30 cellular contexts compared by ENCODE assay signal in genomic region chr13:108376308-108376707, GRCh38.
"Had no signal": no experiment of that assay in that cellular context is flagged by ENCODE, and none has a peak within 500 bp of the region (broad histone marks: within the 10 kb centered on the region; RNA-seq: fewer than 3 reads in every experiment).

No MANE protein-coding gene starts in this region.

- H3K4me1 Mint-ChIP-seq: activated B cell treated with CpG ODN at 0.5 μM for 24 hours; activated CD4-positive, alpha-beta memory T cell treated with anti-CD3 and anti-CD28 coated beads, Interleukin-2, amount 10 ng/mL, durations not matched to agents 7 days and 5 days; activated CD4-positive, alpha-beta T cell treated with anti-CD3 and anti-CD28 coated beads, Interleukin-2, amount 10 ng/mL, durations not matched to agents 7 days and 5 days; activated CD8-positive, alpha-beta memory T cell treated with anti-CD3 and anti-CD28 coated beads, Interleukin-2, amount 10 ng/mL, durations not matched to agents 7 days and 5 days; activated naive CD4-positive, alpha-beta T cell treated with anti-CD3 and anti-CD28 coated beads, Interleukin-2, amount 10 ng/mL, durations not matched to agents 7 days and 5 days; activated naive CD4-positive, alpha-beta T cell treated with anti-CD3 and anti-CD28 coated beads, Interleukin-2, amount 50 U/mL, for 24 hours; brain; central memory CD8-positive, alpha-beta T cell had no signal

- H3K36me3 Mint-ChIP-seq: activated CD8-positive, alpha-beta memory T cell treated with anti-CD3 and anti-CD28 coated beads, Interleukin-2, amount 10 ng/mL, durations not matched to agents 7 days and 5 days; activated naive CD4-positive, alpha-beta T cell treated with anti-CD3 and anti-CD28 coated beads, Interleukin-2, amount 10 ng/mL, durations not matched to agents 7 days and 5 days; activated naive CD4-positive, alpha-beta T cell treated with anti-CD3 and anti-CD28 coated beads, Interleukin-2, amount 50 U/mL, for 24 hours; activated naive CD8-positive, alpha-beta T cell; brain had no signal

- DNase-seq: activated B cell treated with CpG ODN at 0.5 μM for 24 hours; activated CD4-positive, alpha-beta memory T cell treated with anti-CD3 and anti-CD28 coated beads, Interleukin-2, amount 10 ng/mL, durations not matched to agents 7 days and 5 days; activated CD4-positive, alpha-beta T cell treated with anti-CD3 and anti-CD28 coated beads for 48 hours; activated CD4-positive, alpha-beta T cell treated with anti-CD3 and anti-CD28 coated beads, Interleukin-2, amount 10 ng/mL, durations not matched to agents 7 days and 5 days; activated CD4-positive, alpha-beta T cell treated with anti-CD3 and anti-CD28 coated beads, Interleukin-2, amount 50 U/mL, for 48 hours; activated CD4-positive, CD25-positive, alpha-beta regulatory T cell treated with anti-CD3 and anti-CD28 coated beads, Interleukin-2, amount 50 U/mL, for 72 hours; activated CD8-positive, alpha-beta memory T cell treated with anti-CD3 and anti-CD28 coated beads for 24 hours; activated CD8-positive, alpha-beta memory T cell treated with anti-CD3 and anti-CD28 coated beads, Interleukin-2, amount 10 ng/mL, durations not matched to agents 7 days and 5 days; activated CD8-positive, alpha-beta memory T cell treated with anti-CD3 and anti-CD28 coated beads, Interleukin-2, amount 50 U/mL, for 48 hours; activated CD8-positive, alpha-beta T cell treated with anti-CD3 and anti-CD28 coated beads, Interleukin-2, amount 10 ng/mL, durations not matched to agents 7 days and 5 days; activated effector memory CD4-positive, alpha-beta T cell treated with Interleukin-2 at 50 U/mL for 16 hours; activated gamma-delta T cell; activated naive CD4-positive, alpha-beta T cell treated with anti-CD3 and anti-CD28 coated beads, Interleukin-2, amount 10 ng/mL, durations not matched to agents 7 days and 5 days; activated naive CD4-positive, alpha-beta T cell treated with Interleukin-2 at 50 U/mL for 16 hours; activated T-cell treated with anti-CD3 and anti-CD28 coated beads, Interleukin-2, amount 50 U/mL, for 24 hours; activated T-cell treated with anti-CD3 and anti-CD28 coated beads, Interleukin-2, amount 50 U/mL, for 48 hours; amygdala; anterior cingulate cortex; caudate nucleus; cerebellar nuclear complex; T-helper 1 cell; T-helper 2 cell; T-helper 9 cell had no signal

- H3K27me3 Mint-ChIP-seq: activated B cell treated with CpG ODN at 0.5 μM for 24 hours; activated CD4-positive, alpha-beta memory T cell treated with anti-CD3 and anti-CD28 coated beads, Interleukin-2, amount 10 ng/mL, durations not matched to agents 7 days and 5 days; activated CD4-positive, alpha-beta T cell treated with anti-CD3 and anti-CD28 coated beads, Interleukin-2, amount 10 ng/mL, durations not matched to agents 7 days and 5 days; activated CD8-positive, alpha-beta memory T cell treated with anti-CD3 and anti-CD28 coated beads, Interleukin-2, amount 10 ng/mL, durations not matched to agents 7 days and 5 days; activated naive CD4-positive, alpha-beta T cell treated with anti-CD3 and anti-CD28 coated beads, Interleukin-2, amount 10 ng/mL, durations not matched to agents 7 days and 5 days; activated naive CD4-positive, alpha-beta T cell treated with anti-CD3 and anti-CD28 coated beads, Interleukin-2, amount 50 U/mL, for 24 hours; activated T-cell treated with anti-CD3 and anti-CD28 coated beads, Interleukin-2, amount 50 U/mL, for 24 hours; brain; central memory CD8-positive, alpha-beta T cell had no signal

- H3K27ac Mint-ChIP-seq: activated B cell treated with CpG ODN at 0.5 μM for 24 hours; activated CD4-positive, alpha-beta memory T cell treated with anti-CD3 and anti-CD28 coated beads, Interleukin-2, amount 10 ng/mL, durations not matched to agents 7 days and 5 days; activated CD4-positive, alpha-beta T cell treated with anti-CD3 and anti-CD28 coated beads, Interleukin-2, amount 10 ng/mL, durations not matched to agents 7 days and 5 days; activated CD8-positive, alpha-beta memory T cell treated with anti-CD3 and anti-CD28 coated beads, Interleukin-2, amount 10 ng/mL, durations not matched to agents 7 days and 5 days; activated CD8-positive, alpha-beta T cell treated with anti-CD3 and anti-CD28 coated beads, Interleukin-2, amount 10 ng/mL, durations not matched to agents 7 days and 5 days; activated naive CD4-positive, alpha-beta T cell treated with anti-CD3 and anti-CD28 coated beads, Interleukin-2, amount 10 ng/mL, durations not matched to agents 7 days and 5 days; activated naive CD4-positive, alpha-beta T cell treated with anti-CD3 and anti-CD28 coated beads, Interleukin-2, amount 50 U/mL, for 24 hours; activated naive CD8-positive, alpha-beta T cell; activated T-cell treated with anti-CD3 and anti-CD28 coated beads, Interleukin-2, amount 50 U/mL, for 24 hours; activated T-helper 2 cell treated with anti-CD3 and anti-CD28 coated beads, Interferon-gamma antibody, Interleukin-2, Interleukin-4, amounts not matched to agents 10 μg/mL and 5 μg/mL and 100 μg/mL, durations not matched to agents 14 hours and 24 hours and 36 hours; brain; T-helper 1 cell treated with Interleukin-12 subunit alpha and Interleukin-12 subunit beta and Interleukin-4 antibody, amounts not matched to agents 30 μg/mL and 1 μg/mL, for 36 hours; T-helper 2 cell treated with Interferon-gamma antibody and Interleukin-4, amounts not matched to agents 5 μg/mL and 100 μg/mL, for 36 hours had no signal

- ATAC-seq: activated CD8-positive, alpha-beta memory T cell treated with anti-CD3 and anti-CD28 coated beads, Interleukin-2, amount 10 ng/mL, durations not matched to agents 7 days and 5 days; activated CD8-positive, alpha-beta T cell treated with anti-CD3 and anti-CD28 coated beads, Interleukin-2, amount 10 ng/mL, durations not matched to agents 7 days and 5 days had no signal

- H3K9me3 Mint-ChIP-seq: activated CD4-positive, alpha-beta memory T cell treated with anti-CD3 and anti-CD28 coated beads, Interleukin-2, amount 10 ng/mL, durations not matched to agents 7 days and 5 days; activated CD4-positive, alpha-beta T cell treated with anti-CD3 and anti-CD28 coated beads, Interleukin-2, amount 10 ng/mL, durations not matched to agents 7 days and 5 days; activated naive CD4-positive, alpha-beta T cell treated with anti-CD3 and anti-CD28 coated beads, Interleukin-2, amount 10 ng/mL, durations not matched to agents 7 days and 5 days; activated T-helper 2 cell treated with anti-CD3 and anti-CD28 coated beads, Interferon-gamma antibody, Interleukin-2, Interleukin-4, amounts not matched to agents 10 μg/mL and 5 μg/mL and 100 μg/mL, durations not matched to agents 14 hours and 24 hours and 36 hours; T-helper 1 cell treated with Interleukin-12 subunit alpha and Interleukin-12 subunit beta and Interleukin-4 antibody, amounts not matched to agents 30 μg/mL and 1 μg/mL, for 36 hours; T-helper 2 cell treated with Interferon-gamma antibody and Interleukin-4, amounts not matched to agents 5 μg/mL and 100 μg/mL, for 36 hours had no signal

- H3K4me3 Mint-ChIP-seq: activated B cell treated with CpG ODN at 0.5 μM for 24 hours; activated CD4-positive, alpha-beta memory T cell treated with anti-CD3 and anti-CD28 coated beads, Interleukin-2, amount 10 ng/mL, durations not matched to agents 7 days and 5 days; activated CD4-positive, alpha-beta T cell treated with anti-CD3 and anti-CD28 coated beads, Interleukin-2, amount 10 ng/mL, durations not matched to agents 7 days and 5 days; activated CD8-positive, alpha-beta memory T cell treated with anti-CD3 and anti-CD28 coated beads, Interleukin-2, amount 10 ng/mL, durations not matched to agents 7 days and 5 days; activated CD8-positive, alpha-beta T cell treated with anti-CD3 and anti-CD28 coated beads, Interleukin-2, amount 10 ng/mL, durations not matched to agents 7 days and 5 days; activated naive CD4-positive, alpha-beta T cell treated with anti-CD3 and anti-CD28 coated beads, Interleukin-2, amount 10 ng/mL, durations not matched to agents 7 days and 5 days; activated naive CD4-positive, alpha-beta T cell treated with anti-CD3 and anti-CD28 coated beads, Interleukin-2, amount 50 U/mL, for 24 hours; activated naive CD8-positive, alpha-beta T cell; activated T-cell treated with anti-CD3 and anti-CD28 coated beads, Interleukin-2, amount 50 U/mL, for 24 hours; brain; central memory CD8-positive, alpha-beta T cell; T-helper 1 cell treated with Interleukin-12 subunit alpha and Interleukin-12 subunit beta and Interleukin-4 antibody, amounts not matched to agents 30 μg/mL and 1 μg/mL, for 36 hours; T-helper 2 cell treated with Interferon-gamma antibody and Interleukin-4, amounts not matched to agents 5 μg/mL and 100 μg/mL, for 36 hours had no signal
